In genomic region chr12:100502718-100503117, GRCh38 we compare ENCODE assay signal across 14 cellular contexts. TPM values are rescaled to one million over a fixed set of nuclear protein-coding genes. Genes with fewer than 3 reads are reported as not detected.
"Had no signal": no experiment of that assay in that cellular context is flagged by ENCODE, and none has a peak within 500 bp of the region (broad histone marks: within the 10 kb centered on the region; RNA-seq: fewer than 3 reads in every experiment).

No MANE protein-coding gene starts in this region.

RNA-seq across cellular contexts. Expression of gene NR1H4, which starts 29.1 kb away (rescaled TPM):
- total RNA-seq: heart left ventricle; left ventricle myocardium inferior; lung microvascular endothelial cell; mesenteric fat pad; myocyte; naive thymus-derived CD4-positive, alpha-beta T cell; natural killer cell treated with Interleukin-12 subunit alpha and Interleukin-12 subunit beta and Interleukin-15 and Interleukin-18, amount 100 ng/mL, for 72 hours; neural crest cell; osteoblast; prostate gland; skeletal muscle tissue; smooth muscle cell; tibial nerve; vagina had no signal
- polyA plus RNA-seq: heart left ventricle; naive thymus-derived CD4-positive, alpha-beta T cell; smooth muscle cell had no signal
